ENCODE assay signal across 13 cellular contexts in genomic region chr11:19935507-19935906, GRCh38.
A peak's percentile ranks its signal among the peaks of the same experiment; 100 is the strongest.
DNase-seq lines count a peak whose midpoint lies in the region; FAIRE-seq and TF ChIP-seq lines count a peak whose summit lies in the region.
"Had no signal": no experiment of that assay in that cellular context is flagged by ENCODE, and none has a peak within 500 bp of the region (broad histone marks: within the 10 kb centered on the region; RNA-seq: fewer than 3 reads in every experiment).

No MANE protein-coding gene starts in this region.

- DNase-seq in AG20443 (ENCODE audit: low spot score) (peak; percentile 80), LHCN-M2 (ENCODE audit: low read depth) (peak; percentile 76), bronchial epithelial cell (ENCODE audit: low read depth) (peak; percentile 17), mesenchymal stem cell (peak; percentile 56), NOMO-1 (lab: John Stamatoyannopoulos, UW; ENCODE audit: unreplicated experiment in 2 of 2) (no peak), COR-L47 (lab: John Stamatoyannopoulos, UW) (no peak), D721Med (ENCODE audit: insufficient read length, low spot score) (no peak)
- no peak for DNase-seq in NK-92 treated with Interleukin-12 subunit alpha and Interleukin-12 subunit beta, amount 100 ng/mL, for 24 hours (lab: John Stamatoyannopoulos, UW)
- DNase-seq: activated CD4-positive, alpha-beta T cell treated with anti-CD3 and anti-CD28 coated beads, Interleukin-2, amount 50 U/mL, for 48 hours; left ventricle myocardium superior; NCI-H446; uterus had no signal

- H3K9me3 ChIP-seq in mesenchymal stem cell (ENCODE audit: control insufficient read depth, low read length): no peaks in the 10 kb centered on the region
- H3K9me3 ChIP-seq: esophagus muscularis mucosa, uterus had no signal

- H3K4ac ChIP-seq in mesenchymal stem cell (ENCODE audit: low read depth in 1 of 2, low read length in 2 of 2): no peak overlapping the region

- no peak overlapping the region for H2BK5ac ChIP-seq in mesenchymal stem cell (ENCODE audit: low read depth, low read length, poor library complexity, severe bottlenecking)

- H3K4me1 ChIP-seq in mesenchymal stem cell (ENCODE audit: control insufficient read depth, insufficient read depth, low read depth, low read length): peaks cover 5% of the 10 kb centered on the region
- H3K4me1 ChIP-seq: uterus had no signal

- no peak overlapping the region for H3K23ac ChIP-seq in mesenchymal stem cell (ENCODE audit: low read length in 2 of 2)

- H3K14ac ChIP-seq in mesenchymal stem cell (ENCODE audit: low read length in 2 of 2): no peak overlapping the region

- H3K36me3 ChIP-seq in bronchial epithelial cell (ENCODE audit: control insufficient read depth, insufficient read depth, low read length) (no peaks in the 10 kb centered on the region), mesenchymal stem cell (ENCODE audit: control insufficient read depth in 1 of 2, insufficient read depth in 2 of 2, low read depth in 1 of 2, low read length in 2 of 2) (peaks cover 23 to 67% of the 10 kb centered on the region in 2 experiments)
- H3K36me3 ChIP-seq: uterus had no signal

- H4K8ac ChIP-seq in mesenchymal stem cell (ENCODE audit: low read length): no peak overlapping the region

- no peak overlapping the region for H2AFZ ChIP-seq in mesenchymal stem cell (ENCODE audit: low read depth, low read length)

- no peak overlapping the region for H3K27ac ChIP-seq in mesenchymal stem cell (ENCODE audit: low read length, poor library complexity, severe bottlenecking)
- H3K27ac ChIP-seq: esophagus muscularis mucosa, uterus had no signal

- H3K4me2 ChIP-seq in mesenchymal stem cell (ENCODE audit: low read length, poor library complexity, severe bottlenecking): no peak overlapping the region

- FAIRE-seq in bronchial epithelial cell (lab: Jason Lieb, UNC) (peak; percentile 52), D721Med (lab: Jason Lieb, UNC) (no peak)

- no peak overlapping the region for H3K18ac ChIP-seq in mesenchymal stem cell (ENCODE audit: low read depth in 1 of 2, low read length in 2 of 2)

- H3K27me3 ChIP-seq in bronchial epithelial cell (ENCODE audit: control insufficient read depth, insufficient read depth, low read length): no peaks in the 10 kb centered on the region
- no peaks in the 10 kb centered on the region for H3K27me3 ChIP-seq in mesenchymal stem cell (ENCODE audit: control insufficient read depth in 1 of 2, insufficient read depth in 1 of 2, low read length in 2 of 2)
- H3K27me3 ChIP-seq: esophagus muscularis mucosa, uterus had no signal

- no peak overlapping the region for H3K4me3 ChIP-seq in bronchial epithelial cell (ENCODE audit: low read depth, low read length)
- peak overlapping the region in 1 of 2 experiments; percentile 46 for H3K4me3 ChIP-seq in mesenchymal stem cell (ENCODE audit: insufficient read depth in 1 of 2, low read depth in 1 of 2, low read length in 2 of 2)
- H3K4me3 ChIP-seq: esophagus muscularis mucosa, uterus had no signal

- TF ChIP-seq CTCF in bronchial epithelial cell (IDR thresholded peaks at IDR 0.05; ENCODE audit: insufficient read depth, low read length, severe bottlenecking) (no peak), D721Med (IDR thresholded peaks at IDR 0.05; ENCODE audit: insufficient read depth, missing control alignments) (no peak)

- no peak overlapping the region for H2BK12ac ChIP-seq in mesenchymal stem cell (ENCODE audit: low read length in 2 of 2)

- H2BK15ac ChIP-seq in mesenchymal stem cell (ENCODE audit: low read depth, poor library complexity, severe bottlenecking): no peak overlapping the region

- H4K91ac ChIP-seq in mesenchymal stem cell (ENCODE audit: low read length): no peak overlapping the region

- H3K79me1 ChIP-seq in mesenchymal stem cell (replicated peaks; ENCODE audit: low read length, poor library complexity, severe bottlenecking): peaks cover 15% of the 10 kb centered on the region

- H2BK120ac ChIP-seq in mesenchymal stem cell (ENCODE audit: low read depth, low read length): no peak overlapping the region

- WGBS in mesenchymal stem cell: 90% methylated on average over 3 of the region's 4 CpGs

- no peak overlapping the region for H2AK5ac ChIP-seq in mesenchymal stem cell (ENCODE audit: low read length, severe bottlenecking)

- peak overlapping the region; percentile 52 for H3K9ac ChIP-seq in mesenchymal stem cell (ENCODE audit: low read length)

Comparison
In these comparisons a context has a peak if more than half of its experiments do, and no peak if none do; other contexts are left out.
1. DNase-seq: peak in AG20443 (single experiment), LHCN-M2 (single experiment), bronchial epithelial cell (single experiment) and mesenchymal stem cell (single experiment); none in NK-92 treated with Interleukin-12 subunit alpha and Interleukin-12 subunit beta, amount 100 ng/mL, for 24 hours (single experiment), NOMO-1 (0 of 2), COR-L47 (single experiment) and D721Med (single experiment).